In the genomic region with DNA sequence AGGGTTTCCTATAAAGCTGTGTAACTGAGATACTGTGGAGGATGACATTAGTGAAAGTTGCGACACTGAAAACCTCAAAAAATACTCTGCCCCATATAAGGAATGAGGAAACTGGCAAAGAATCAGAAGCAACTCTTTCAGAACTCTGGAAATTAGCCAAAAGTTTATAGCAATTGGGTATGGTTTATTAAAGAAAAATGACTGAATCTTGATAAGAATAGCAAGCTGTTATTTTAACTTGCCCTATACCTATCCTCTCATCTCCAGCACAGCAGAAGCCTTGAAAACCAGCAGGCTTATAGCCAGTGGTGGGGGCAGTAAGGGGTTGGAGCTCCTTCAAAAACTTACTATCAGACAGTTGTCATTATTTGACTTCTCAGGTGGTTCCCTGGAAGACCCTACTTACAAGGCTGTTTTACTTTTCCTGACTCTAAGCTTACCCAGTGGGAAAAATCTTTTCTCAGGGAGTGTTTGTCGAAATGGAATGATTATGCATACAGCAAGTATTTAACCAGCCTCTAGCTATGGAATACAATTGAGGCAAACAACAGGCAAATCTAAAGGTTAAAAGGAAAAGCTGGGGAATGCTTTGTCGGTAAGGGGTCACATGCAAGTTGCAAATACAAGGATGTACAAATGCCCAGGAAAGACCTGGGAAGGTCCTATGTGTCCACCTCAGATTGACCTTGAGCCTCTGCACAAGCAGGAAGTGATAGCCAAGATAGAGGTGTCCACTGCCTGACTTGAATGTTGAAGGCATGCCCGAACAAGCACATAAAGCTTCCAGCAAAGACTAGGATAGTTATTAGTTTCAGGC, we compare ENCODE assay signal across 1 cellular context.
TF ChIP-seq lines count a peak whose summit lies in the region.

No MANE protein-coding gene starts in this region.

TF ChIP-seq in endothelial cell of umbilical vein, 7 proteins besides CTCF, POLR2A, EP300 and RAD21:
- TF ChIP-seq MYC (IDR thresholded peaks at IDR 0.05; ENCODE audit: low read depth, low read length) (no peak), EZH2 (IDR thresholded peaks at IDR 0.05; ENCODE audit: borderline replicate concordance, low read depth, low read length, severe bottlenecking) (no peak), FOS (IDR thresholded peaks at IDR 0.05; ENCODE audit: borderline replicate concordance, insufficient read depth, low read length) (no peak), JUN (IDR thresholded peaks at IDR 0.05; ENCODE audit: borderline replicate concordance, insufficient read depth, insufficient read length, low read depth) (no peak), POLR2AphosphoS5 (IDR thresholded peaks at IDR 0.05; ENCODE audit: insufficient read depth, low read depth, low read length) (no peak), GATA2 (IDR thresholded peaks at IDR 0.05; ENCODE audit: insufficient read depth, insufficient read length, low read depth, low read length) (no peak)
- TF ChIP-seq, protein P1, sequence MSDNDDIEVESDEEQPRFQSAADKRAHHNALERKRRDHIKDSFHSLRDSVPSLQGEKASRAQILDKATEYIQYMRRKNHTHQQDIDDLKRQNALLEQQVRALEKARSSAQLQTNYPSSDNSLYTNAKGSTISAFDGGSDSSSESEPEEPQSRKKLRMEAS (IDR thresholded peaks at IDR 0.05; ENCODE audit: insufficient read depth, insufficient read length), result no peak
